In genomic region chr15:63306480-63307073, GRCh38 we compare ENCODE assay signal across 15 cellular contexts.
"Had no signal": no experiment of that assay in that cellular context is flagged by ENCODE, and none has a peak within 500 bp of the region (broad histone marks: within the 10 kb centered on the region; RNA-seq: fewer than 3 reads in every experiment).

No MANE protein-coding gene starts in this region.

- H3K27ac ChIP-seq: brain microvascular endothelial cell, ovary, testis had no signal

- H3K27me3 ChIP-seq: brain microvascular endothelial cell, ovary, testis had no signal

- H3K9me3 ChIP-seq: ovary, testis had no signal

- DNase-seq: activated CD4-positive, alpha-beta T cell treated with anti-CD3 and anti-CD28 coated beads, Interleukin-2, amount 50 U/mL, for 48 hours; activated CD8-positive, alpha-beta memory T cell treated with anti-CD3 and anti-CD28 coated beads, Interleukin-2, amount 10 ng/mL, durations not matched to agents 7 days and 5 days; activated gamma-delta T cell; activated T-cell treated with anti-CD3 and anti-CD28 coated beads, Interleukin-2, amount 50 U/mL, for 24 hours; amygdala; brain microvascular endothelial cell; dermis blood vessel endothelial cell; hippocampal formation; left cardiac atrium; ovary; stimulated activated CD4-positive, alpha-beta T cell treated with anti-CD3 and anti-CD28 coated beads, Interleukin-15, amount 100 ng/mL, for 24 hours; stimulated activated CD4-positive, alpha-beta T cell treated with anti-CD3 and anti-CD28 coated beads, Interleukin-4, amount 100 ng/mL, for 4 hours; stimulated activated naive CD8-positive, alpha-beta T cell treated with anti-CD3 and anti-CD28 coated beads, Interleukin-15, amount 100 ng/mL, for 72 hours; T-helper 17 cell; testis had no signal

- H3K36me3 ChIP-seq: ovary had no signal

- ATAC-seq: activated CD8-positive, alpha-beta memory T cell treated with anti-CD3 and anti-CD28 coated beads, Interleukin-2, amount 10 ng/mL, durations not matched to agents 7 days and 5 days; left cardiac atrium; stimulated activated naive CD8-positive, alpha-beta T cell treated with anti-CD3 and anti-CD28 coated beads, Interleukin-15, amount 100 ng/mL, for 72 hours; T-helper 17 cell had no signal

- H3K4me3 ChIP-seq: ovary, testis had no signal

- H3K4me1 ChIP-seq: testis had no signal
